ENCODE assay signal across 19 cellular contexts in the genomic region with DNA sequence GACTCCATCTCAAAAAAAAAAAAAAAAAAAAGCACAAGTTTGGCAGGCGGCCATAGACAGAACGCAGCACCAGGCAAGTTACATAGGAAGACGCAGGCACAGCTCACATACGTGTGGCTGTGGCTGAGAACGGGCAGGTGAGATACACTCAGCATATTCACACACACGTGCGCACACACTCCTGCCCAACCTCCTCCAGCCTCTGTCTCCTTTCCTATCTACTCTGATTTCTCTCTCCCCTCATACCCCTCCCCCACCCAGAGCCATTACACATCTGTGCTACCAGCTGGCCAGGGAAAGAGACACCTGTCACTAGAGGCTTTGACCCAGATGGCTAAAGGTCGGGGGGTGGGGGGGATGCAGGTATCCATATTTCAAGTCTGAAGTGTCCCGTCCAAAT. TPM values are rescaled to one million over a fixed set of nuclear protein-coding genes. Genes with fewer than 3 reads are reported as not detected.
A peak's percentile ranks its signal among the peaks of the same experiment; 100 is the strongest.
DNase-seq lines count a peak whose midpoint lies in the region; ATAC-seq, FAIRE-seq and TF ChIP-seq lines count a peak whose summit lies in the region.
"Had no signal": no experiment of that assay in that cellular context is flagged by ENCODE, and none has a peak within 500 bp of the region (broad histone marks: within the 10 kb centered on the region; RNA-seq: fewer than 3 reads in every experiment).

No MANE protein-coding gene starts in this region.

- no peaks in the 10 kb centered on the region for H3K36me3 ChIP-seq in body of pancreas (replicated peaks in 1 of 2; ENCODE audit: insufficient read depth in 1 of 2, low read depth in 2 of 2)
- H3K36me3 ChIP-seq in pancreas: no peaks in the 10 kb centered on the region
- no peaks in the 10 kb centered on the region for H3K36me3 ChIP-seq in right atrium auricular region

- no peak for FAIRE-seq in pancreas (lab: Jason Lieb, UNC)

- H3K27me3 ChIP-seq in body of pancreas (no peaks in the 10 kb centered on the region), pancreas (no peaks in the 10 kb centered on the region), right atrium auricular region (no peaks in the 10 kb centered on the region)

- ATAC-seq in body of pancreas (peak; percentile 25), pancreas (peak in 3 of 4 donors; percentile 16 to 47 (median 44))
- ATAC-seq in activated CD8-positive, alpha-beta T cell treated with anti-CD3 and anti-CD28 coated beads, Interleukin-2, amount 10 ng/mL, durations not matched to agents 7 days and 5 days: no peak
- ATAC-seq: PC-3 had no signal

- CTCF ChIA-PET in activated CD8-positive, alpha-beta T cell treated with anti-CD3 and anti-CD28 coated beads, Interleukin-2, amount 10 ng/mL, durations not matched to agents 7 days and 5 days (lab: Charles Lee): no interaction called here

- no peaks in the 10 kb centered on the region for H3K27me3 Mint-ChIP-seq in activated CD8-positive, alpha-beta T cell treated with anti-CD3 and anti-CD28 coated beads, Interleukin-2, amount 10 ng/mL, durations not matched to agents 7 days and 5 days (ENCODE audit: low read depth)

- WGBS in body of pancreas, 2 donors: 19 to 22% methylated on average over 5 to 9 of the region's 9 CpGs
- WGBS in pancreas, 2 donors: 29 to 52% methylated on average over 9 of the region's 9 CpGs

- no peak overlapping the region for H3K27ac Mint-ChIP-seq in activated CD8-positive, alpha-beta T cell treated with anti-CD3 and anti-CD28 coated beads, Interleukin-2, amount 10 ng/mL, durations not matched to agents 7 days and 5 days
- H3K27ac Mint-ChIP-seq: HFFc6; T-helper 1 cell treated with Interleukin-12 subunit alpha and Interleukin-12 subunit beta and Interleukin-4 antibody, amounts not matched to agents 30 μg/mL and 1 μg/mL, for 36 hours had no signal

- H3K9me3 ChIP-seq in body of pancreas: no peaks in the 10 kb centered on the region
- H3K9me3 ChIP-seq in pancreas: no peaks in the 10 kb centered on the region
- peaks cover 0 to 5% of the 10 kb centered on the region in 2 donors for H3K9me3 ChIP-seq in right atrium auricular region

- DNase-seq in NCI-H2107 treated with DMSO at 0.1 percent for 48 hours (lab: John Stamatoyannopoulos, UW; ENCODE audit: unreplicated experiment) (peak; percentile 11), NCI-H2107 (lab: John Stamatoyannopoulos, UW) (no peak), NCI-H524 (lab: John Stamatoyannopoulos, UW) (peak; percentile 92 to 93), body of pancreas (peak; percentile 45 to 75 (median 59)), pancreas (peak in 3 of 6 donors; percentile 57 to 68 (median 58)), COLO668 (lab: John Stamatoyannopoulos, UW; ENCODE audit: unreplicated experiment) (no peak), right atrium auricular region (ENCODE audit: low spot score) (no peak)
- DNase-seq in activated CD8-positive, alpha-beta T cell treated with anti-CD3 and anti-CD28 coated beads, Interleukin-2, amount 10 ng/mL, durations not matched to agents 7 days and 5 days: no peak
- DNase-seq: 8988T, Calu3, DMS79 treated with DMSO at 0.1 percent for 48 hours, H7, HFFc6, NCI-H1105, NCI-H446 treated with DMSO at 0.1 percent for 48 hours, PC-3, RPMI8226, SIG-M5 had no signal

- POLR2A ChIA-PET in activated CD8-positive, alpha-beta T cell treated with anti-CD3 and anti-CD28 coated beads, Interleukin-2, amount 10 ng/mL, durations not matched to agents 7 days and 5 days (lab: Charles Lee): no interaction called here

- no peak for TF ChIP-seq POLR2A in body of pancreas (IDR thresholded peaks at IDR 0.05)

- H3K4me1 Mint-ChIP-seq in activated CD8-positive, alpha-beta T cell treated with anti-CD3 and anti-CD28 coated beads, Interleukin-2, amount 10 ng/mL, durations not matched to agents 7 days and 5 days (ENCODE audit: low read depth): peaks cover 48% of the 10 kb centered on the region

- H3K4me1 ChIP-seq in body of pancreas (peaks cover 42% of the 10 kb centered on the region), pancreas (no peaks in the 10 kb centered on the region), right atrium auricular region (peaks cover 0 to 12% of the 10 kb centered on the region in 2 donors)

- H3K36me3 Mint-ChIP-seq in activated CD8-positive, alpha-beta T cell treated with anti-CD3 and anti-CD28 coated beads, Interleukin-2, amount 10 ng/mL, durations not matched to agents 7 days and 5 days (ENCODE audit: low read depth): peaks cover 13% of the 10 kb centered on the region

- H3K4me3 ChIP-seq in body of pancreas (no peak overlapping the region), pancreas (no peak overlapping the region), right atrium auricular region (no peak overlapping the region)

- peak overlapping the region in 3 of 4 donors; percentile 55 to 82 (median 77) for H3K27ac ChIP-seq in body of pancreas
- peak overlapping the region in 1 of 4 donors; percentile 33 for H3K27ac ChIP-seq in pancreas
- no peak overlapping the region for H3K27ac ChIP-seq in right atrium auricular region

- intact Hi-C loops in body of pancreas (cut with DNase I): no loop called here
- intact Hi-C loops in pancreas (cut with DNase I): no loop called here

- H3K4me3 Mint-ChIP-seq in activated CD8-positive, alpha-beta T cell treated with anti-CD3 and anti-CD28 coated beads, Interleukin-2, amount 10 ng/mL, durations not matched to agents 7 days and 5 days: no peak overlapping the region
- H3K4me3 Mint-ChIP-seq: HFFc6; T-helper 1 cell treated with Interleukin-12 subunit alpha and Interleukin-12 subunit beta and Interleukin-4 antibody, amounts not matched to agents 30 μg/mL and 1 μg/mL, for 36 hours had no signal

- no peak for TF ChIP-seq CTCF in body of pancreas (IDR thresholded peaks at IDR 0.05)
- TF ChIP-seq CTCF in pancreas (IDR thresholded peaks at IDR 0.05): no peak
- TF ChIP-seq CTCF in right atrium auricular region (IDR thresholded peaks at IDR 0.05): no peak

- H3K9me3 Mint-ChIP-seq in activated CD8-positive, alpha-beta T cell treated with anti-CD3 and anti-CD28 coated beads, Interleukin-2, amount 10 ng/mL, durations not matched to agents 7 days and 5 days (ENCODE audit: insufficient read depth): no peaks in the 10 kb centered on the region
- H3K9me3 Mint-ChIP-seq: HFFc6; T-helper 1 cell treated with Interleukin-12 subunit alpha and Interleukin-12 subunit beta and Interleukin-4 antibody, amounts not matched to agents 30 μg/mL and 1 μg/mL, for 36 hours had no signal

RNA-seq across cellular contexts. Expression of gene SLC38A5, which starts 2.2 kb away (rescaled TPM):
- total RNA-seq in body of pancreas: 100 to 1,000 TPM in 1 of 2 donors, 10 to 100 TPM in 1; 83.8 to 166 TPM
- 100 to 1,000 TPM in 4 of 6 donors, 10 to 100 TPM in 2; 63.3 to 235 (median 140) TPM for total RNA-seq in pancreas
- 100 to 1,000 TPM; 250 to 373 TPM for polyA plus RNA-seq in pancreas
- 10 to 100 TPM; 86.0 to 88.0 TPM for total RNA-seq in activated CD8-positive, alpha-beta T cell treated with anti-CD3 and anti-CD28 coated beads, Interleukin-2, amount 10 ng/mL, durations not matched to agents 7 days and 5 days
- 1 to 10 TPM; 2.2 to 4.9 TPM for total RNA-seq in right atrium auricular region

RNA-seq across cellular contexts. Expression of gene FTSJ1, which starts 3.8 kb away (rescaled TPM):
- total RNA-seq in body of pancreas (10 to 100 TPM; 37.1 to 56.4 TPM), pancreas (10 to 100 TPM; 14.8 to 24.0 (median 17.9) TPM), right atrium auricular region (10 to 100 TPM; 36.6 to 43.3 TPM)
- 10 to 100 TPM; 32.2 to 35.5 TPM for polyA plus RNA-seq in pancreas
- 10 to 100 TPM; 64.9 to 72.0 TPM for total RNA-seq in activated CD8-positive, alpha-beta T cell treated with anti-CD3 and anti-CD28 coated beads, Interleukin-2, amount 10 ng/mL, durations not matched to agents 7 days and 5 days

RNA-seq across cellular contexts. Expression of gene PORCN, which starts 36.6 kb away (rescaled TPM):
- total RNA-seq in body of pancreas: 10 to 100 TPM in 1 of 2 donors, 1 to 10 TPM in 1; 6.2 to 22.7 TPM
- 1 to 10 TPM; 2.9 to 4.0 (median 3.7) TPM for total RNA-seq in pancreas
- 1 to 10 TPM; 7.5 to 8.5 TPM for polyA plus RNA-seq in pancreas
- total RNA-seq in activated CD8-positive, alpha-beta T cell treated with anti-CD3 and anti-CD28 coated beads, Interleukin-2, amount 10 ng/mL, durations not matched to agents 7 days and 5 days: 10 to 100 TPM; 19.4 to 22.7 TPM
- 10 to 100 TPM; 23.0 to 43.0 TPM for total RNA-seq in right atrium auricular region

RNA-seq across cellular contexts. Expression of gene EBP, which starts 49.4 kb away (rescaled TPM):
- total RNA-seq in body of pancreas (10 to 100 TPM; 14.8 to 19.7 TPM), pancreas (10 to 100 TPM; 13.3 to 21.5 (median 19.8) TPM), right atrium auricular region (10 to 100 TPM; 49.3 to 73.7 TPM)
- 10 to 100 TPM; 38.1 to 43.4 TPM for polyA plus RNA-seq in pancreas
- 100 to 1,000 TPM; 338 to 344 TPM for total RNA-seq in activated CD8-positive, alpha-beta T cell treated with anti-CD3 and anti-CD28 coated beads, Interleukin-2, amount 10 ng/mL, durations not matched to agents 7 days and 5 days

Comparison
In these comparisons a context has a peak if more than half of its experiments do, and no peak if none do; other contexts are left out.
1. DNase-seq: peak in NCI-H2107 treated with DMSO at 0.1 percent for 48 hours (single experiment), NCI-H524 (2 of 2) and body of pancreas (4 of 4); none in NCI-H2107 (single experiment), activated CD8-positive, alpha-beta T cell treated with anti-CD3 and anti-CD28 coated beads, Interleukin-2, amount 10 ng/mL, durations not matched to agents 7 days and 5 days (single experiment), COLO668 (single experiment) and right atrium auricular region (single experiment).
2. H3K27ac ChIP-seq: peak in body of pancreas (3 of 4); none in right atrium auricular region (0 of 2).
3. RNA of gene SLC38A5, which starts 2.2 kb away (total RNA-seq): 83.8 to 166 TPM in body of pancreas, 63.3 to 235 TPM in pancreas and 86.0 to 88.0 TPM in activated CD8-positive, alpha-beta T cell treated with anti-CD3 and anti-CD28 coated beads, Interleukin-2, amount 10 ng/mL, durations not matched to agents 7 days and 5 days; 2.2 to 4.9 TPM in right atrium auricular region; every median in the first group is over 10 times any median in the second.